Comparison of ENCODE assay signal across 10 cellular contexts in the genomic region with DNA sequence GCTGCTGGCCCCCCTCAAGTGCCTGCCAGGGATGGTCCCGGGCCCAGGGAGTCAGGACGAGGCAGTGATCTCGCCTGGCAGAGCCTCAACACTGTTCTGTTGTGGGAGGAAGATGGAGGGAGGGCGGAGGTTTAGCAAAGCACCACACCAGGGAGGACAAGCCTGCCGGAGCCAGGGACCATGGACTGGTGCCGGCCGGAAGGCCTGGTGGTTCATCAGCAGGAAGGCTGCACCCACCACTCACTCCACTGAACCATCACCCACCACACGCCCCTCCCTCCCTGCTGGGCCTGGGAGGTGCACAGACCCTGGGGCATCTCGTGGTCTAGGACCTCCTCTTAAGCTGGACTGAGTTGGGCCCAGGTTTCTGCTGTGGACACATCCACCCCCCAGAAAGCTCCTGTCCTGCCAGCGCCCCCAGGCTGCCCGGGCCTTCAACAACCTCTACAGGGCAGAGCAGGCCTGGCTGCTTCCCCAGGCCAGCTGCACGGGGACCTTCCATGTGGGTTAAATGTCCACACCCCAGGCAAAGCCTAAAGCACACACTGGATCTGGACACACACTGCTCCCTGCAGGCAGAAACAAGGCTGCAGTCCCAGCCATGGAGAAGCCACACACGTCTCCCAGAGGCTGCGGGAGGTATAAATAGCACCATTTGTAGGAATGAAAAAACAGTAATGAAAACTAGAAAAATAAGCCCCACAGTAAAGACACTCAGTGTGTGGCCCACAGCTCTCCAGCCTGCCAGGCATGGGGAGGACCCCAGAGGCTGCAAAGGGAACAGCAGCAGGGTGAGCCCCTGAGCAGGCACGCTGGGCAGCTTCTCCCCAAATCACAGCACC. TPM values are rescaled to one million over a fixed set of nuclear protein-coding genes. Genes with fewer than 3 reads are reported as not detected.
DNase-seq lines count a peak whose midpoint lies in the region; ATAC-seq and TF ChIP-seq lines count a peak whose summit lies in the region.
"Had no signal": no experiment of that assay in that cellular context is flagged by ENCODE, and none has a peak within 500 bp of the region (broad histone marks: within the 10 kb centered on the region; RNA-seq: fewer than 3 reads in every experiment).

No MANE protein-coding gene starts in this region.

- intact Hi-C loops in Panc1 (cut with micrococcal nuclease; ENCODE audit: unreplicated experiment), result no loop called here

- H3K36me3 ChIP-seq in Panc1 (ENCODE audit: control insufficient read depth, insufficient read depth, low read length), result no peaks in the 10 kb centered on the region; the same call in 1 of the 2 replicates

- no peaks in the 10 kb centered on the region for H3K27me3 Mint-ChIP-seq in progenitor cell of endocrine pancreas
- no peaks in the 10 kb centered on the region for H3K27me3 Mint-ChIP-seq in stimulated activated memory B cell treated with anti-CD40 and anti-IgM and Interleukin-4, amounts not matched to agents 10 μg/mL and 1 μg/mL and 100 μg/mL, for 72 hours
- H3K27me3 Mint-ChIP-seq in endothelial cell (ENCODE audit: unreplicated experiment), result peaks cover 2% of the 10 kb centered on the region

- H3K4me1 ChIP-seq in Panc1 (ENCODE audit: control insufficient read depth, insufficient read depth, low read length), result peaks cover 4% of the 10 kb centered on the region; the same call in 1 of the 2 replicates

- H3K9me3 Mint-ChIP-seq in progenitor cell of endocrine pancreas (ENCODE audit: low read depth) (no peaks in the 10 kb centered on the region), endothelial cell (ENCODE audit: unreplicated experiment) (no peaks in the 10 kb centered on the region)
- no peaks in the 10 kb centered on the region for H3K9me3 Mint-ChIP-seq in stimulated activated memory B cell treated with anti-CD40 and anti-IgM and Interleukin-4, amounts not matched to agents 10 μg/mL and 1 μg/mL and 100 μg/mL, for 72 hours

- DNase-seq in GM03348 (ENCODE audit: low spot score) (peak; percentile 65), Panc1 (ENCODE audit: low read depth, low spot score) (no peak), fibroblast of gingiva (ENCODE audit: low read depth) (peak; percentile 70), progenitor cell of endocrine pancreas (ENCODE audit: low spot score, unreplicated experiment) (no peak), endothelial cell (ENCODE audit: low spot score) (no peak)
- DNase-seq: NCI-H446 treated with DMSO at 0.1 percent for 48 hours had no signal

- H3K27ac Mint-ChIP-seq in progenitor cell of endocrine pancreas, result no peak overlapping the region
- no peak overlapping the region for H3K27ac Mint-ChIP-seq in stimulated activated memory B cell treated with anti-CD40 and anti-IgM and Interleukin-4, amounts not matched to agents 10 μg/mL and 1 μg/mL and 100 μg/mL, for 72 hours
- no peak overlapping the region for H3K27ac Mint-ChIP-seq in endothelial cell (ENCODE audit: unreplicated experiment)

- in situ Hi-C loops in Panc1 (cut with HindIII; ENCODE audit: low pct_unique_long_range_greater_than_20kb, low sequenced_read_pairs), result no loop called here

- POLR2A ChIA-PET in Panc1 (lab: Charles Lee), result no interaction called here

- H3K9me3 ChIP-seq in Panc1 (ENCODE audit: control insufficient read depth, insufficient read depth, low read depth, low read length), result no peaks in the 10 kb centered on the region

- no peak overlapping the region for H3K27ac ChIP-seq in Panc1 (ENCODE audit: low read length)

- H3K4me3 ChIP-seq in Panc1 (ENCODE audit: low read depth in 2 of 2, low read length in 2 of 2), result no peak overlapping the region

- no TSS peak for BruUV-seq in Panc1 (replicated peaks; lab: Mats Ljungman, UMichigan)

- no peaks in the 10 kb centered on the region for H3K4me1 Mint-ChIP-seq in progenitor cell of endocrine pancreas (ENCODE audit: low read depth)
- H3K4me1 Mint-ChIP-seq in stimulated activated memory B cell treated with anti-CD40 and anti-IgM and Interleukin-4, amounts not matched to agents 10 μg/mL and 1 μg/mL and 100 μg/mL, for 72 hours, result peaks cover 5% of the 10 kb centered on the region
- H3K4me1 Mint-ChIP-seq in endothelial cell (ENCODE audit: unreplicated experiment), result no peaks in the 10 kb centered on the region

- H3K36me3 Mint-ChIP-seq in progenitor cell of endocrine pancreas (ENCODE audit: insufficient read depth), result no peaks in the 10 kb centered on the region
- H3K36me3 Mint-ChIP-seq in stimulated activated memory B cell treated with anti-CD40 and anti-IgM and Interleukin-4, amounts not matched to agents 10 μg/mL and 1 μg/mL and 100 μg/mL, for 72 hours, result no peaks in the 10 kb centered on the region
- H3K36me3 Mint-ChIP-seq in endothelial cell (ENCODE audit: low read depth, unreplicated experiment), result no peaks in the 10 kb centered on the region

- CTCF ChIA-PET in Panc1 (lab: Charles Lee), result no interaction called here

- ATAC-seq in Panc1 (peak; percentile 65), HG03039 (IDR thresholded peaks at IDR 0.05; ENCODE audit: unreplicated experiment) (no peak), GM19035 (IDR thresholded peaks at IDR 0.05; ENCODE audit: unreplicated experiment) (no peak)
- ATAC-seq in stimulated activated memory B cell treated with anti-CD40 and anti-IgM and Interleukin-4, amounts not matched to agents 10 μg/mL and 1 μg/mL and 100 μg/mL, for 72 hours, result no peak

- H3K27me3 ChIP-seq in Panc1 (ENCODE audit: control insufficient read depth, insufficient read depth, low read length), result no peaks in the 10 kb centered on the region

- no peak overlapping the region for H3K4me3 Mint-ChIP-seq in progenitor cell of endocrine pancreas (ENCODE audit: low read depth)
- no peak overlapping the region for H3K4me3 Mint-ChIP-seq in stimulated activated memory B cell treated with anti-CD40 and anti-IgM and Interleukin-4, amounts not matched to agents 10 μg/mL and 1 μg/mL and 100 μg/mL, for 72 hours
- H3K4me3 Mint-ChIP-seq in endothelial cell (ENCODE audit: unreplicated experiment), result no peak overlapping the region

- TF ChIP-seq CTCF in Panc1 (IDR thresholded peaks at IDR 0.05) (no peak), progenitor cell of endocrine pancreas (IDR thresholded peaks at IDR 0.05; ENCODE audit: unreplicated experiment) (peak; percentile 46), endothelial cell (IDR thresholded peaks at IDR 0.05; ENCODE audit: unreplicated experiment) (no peak)

RNA-seq across cellular contexts. Expression of a gene that starts 10.4 kb away (rescaled TPM):
- total RNA-seq in Panc1 (2021; ENCODE audit: unreplicated experiment) (4.1 TPM), progenitor cell of endocrine pancreas (5.1 and 6.6 TPM in 2 replicates), endothelial cell (ENCODE audit: unreplicated experiment) (6.6 TPM)
- polyA plus RNA-seq in Panc1 (2012; ENCODE audit: insufficient read length), result 4.4 TPM
- total RNA-seq: mononuclear cell had no signal

RNA-seq across cellular contexts. Expression of a gene that starts 23.9 kb away (rescaled TPM):
- total RNA-seq in Panc1 (2021; ENCODE audit: unreplicated experiment) (217 TPM), progenitor cell of endocrine pancreas (114 and 118 TPM in 2 replicates), endothelial cell (ENCODE audit: unreplicated experiment) (114 TPM)
- polyA plus RNA-seq in Panc1 (2012; ENCODE audit: insufficient read length), result 240 TPM

RNA-seq across cellular contexts. Expression of a gene that starts 38.9 kb away (rescaled TPM):
- total RNA-seq in Panc1 (2021; ENCODE audit: unreplicated experiment) (57.5 TPM), progenitor cell of endocrine pancreas (37.4 and 38.8 TPM in 2 replicates), endothelial cell (ENCODE audit: unreplicated experiment) (30.4 TPM)
- polyA plus RNA-seq in Panc1 (2012; ENCODE audit: insufficient read length), result 57.5 TPM

RNA-seq across cellular contexts. Expression of a gene that starts 49.1 kb away (rescaled TPM):
- total RNA-seq in Panc1 (2021; ENCODE audit: unreplicated experiment) (16.2 TPM), progenitor cell of endocrine pancreas (2.7 and 4.2 TPM in 2 replicates), endothelial cell (ENCODE audit: unreplicated experiment) (11.6 TPM)
- polyA plus RNA-seq in Panc1 (2012; ENCODE audit: insufficient read length), result 22.7 TPM

Comparison
In these comparisons a context has a peak if more than half of its experiments do, and no peak if none do; other contexts are left out.
1. DNase-seq: peak in GM03348 (single experiment) and fibroblast of gingiva (single experiment); none in Panc1 (single experiment), progenitor cell of endocrine pancreas (single experiment) and endothelial cell (single experiment).